In genomic region chr4:77905651-77906263, GRCh38 we compare ENCODE assay signal across 18 cellular contexts.
"Had no signal": no experiment of that assay in that cellular context is flagged by ENCODE, and none has a peak within 500 bp of the region (broad histone marks: within the 10 kb centered on the region; RNA-seq: fewer than 3 reads in every experiment).

No MANE protein-coding gene starts in this region.

- H3K4me3 ChIP-seq: body of pancreas, colonic mucosa, ovary, psoas muscle, SJSA1, skin epidermis, testis had no signal

- H3K27me3 ChIP-seq: body of pancreas, colonic mucosa, ovary, SJSA1, testis had no signal

- H3K4me3 Mint-ChIP-seq: activated naive CD8-positive, alpha-beta T cell treated with anti-CD3 and anti-CD28 coated beads, Interleukin-2, amount 10 ng/mL, durations not matched to agents 7 days and 5 days; naive thymus-derived CD8-positive, alpha-beta T cell; T-helper 2 cell treated with Interferon-gamma antibody and Interleukin-4, amounts not matched to agents 5 μg/mL and 100 μg/mL, for 36 hours; type B pancreatic cell had no signal

- H3K9me3 Mint-ChIP-seq: naive thymus-derived CD8-positive, alpha-beta T cell; T-helper 2 cell treated with Interferon-gamma antibody and Interleukin-4, amounts not matched to agents 5 μg/mL and 100 μg/mL, for 36 hours; type B pancreatic cell had no signal

- H3K27me3 Mint-ChIP-seq: activated naive CD8-positive, alpha-beta T cell treated with anti-CD3 and anti-CD28 coated beads, Interleukin-2, amount 10 ng/mL, durations not matched to agents 7 days and 5 days; naive thymus-derived CD8-positive, alpha-beta T cell; type B pancreatic cell had no signal

- H3K4me1 ChIP-seq: body of pancreas, colonic mucosa, psoas muscle, SJSA1, testis had no signal

- H3K9me3 ChIP-seq: body of pancreas, colonic mucosa, ovary, psoas muscle, SJSA1, testis had no signal

- H3K27ac ChIP-seq: body of pancreas, colonic mucosa, ovary, psoas muscle, SJSA1, skin epidermis, testis had no signal

- ATAC-seq: body of pancreas; left ventricle myocardium superior; naive thymus-derived CD8-positive, alpha-beta T cell; psoas muscle; right cardiac atrium had no signal

- DNase-seq: activated CD4-positive, alpha-beta T cell treated with anti-CD3 and anti-CD28 coated beads, Interleukin-2, amount 50 U/mL, for 4 hours; activated CD4-positive, CD25-positive, alpha-beta regulatory T cell treated with anti-CD3 and anti-CD28 coated beads, Interleukin-2, amount 50 U/mL, for 72 hours; activated naive CD8-positive, alpha-beta T cell treated with anti-CD3 and anti-CD28 coated beads, Interleukin-2, amount 10 ng/mL, durations not matched to agents 7 days and 5 days; body of pancreas; central memory CD4-positive, alpha-beta T cell; colonic mucosa; head of caudate nucleus; left ventricle myocardium superior; mesenchymal stem cell; naive thymus-derived CD8-positive, alpha-beta T cell; ovary; psoas muscle; right cardiac atrium; testis had no signal

- H3K36me3 ChIP-seq: colonic mucosa, ovary had no signal

- H3K27ac Mint-ChIP-seq: activated naive CD8-positive, alpha-beta T cell treated with anti-CD3 and anti-CD28 coated beads, Interleukin-2, amount 10 ng/mL, durations not matched to agents 7 days and 5 days; T-helper 2 cell treated with Interferon-gamma antibody and Interleukin-4, amounts not matched to agents 5 μg/mL and 100 μg/mL, for 36 hours; type B pancreatic cell had no signal
